Comparison of ENCODE assay signal across 15 cellular contexts in the genomic region with DNA sequence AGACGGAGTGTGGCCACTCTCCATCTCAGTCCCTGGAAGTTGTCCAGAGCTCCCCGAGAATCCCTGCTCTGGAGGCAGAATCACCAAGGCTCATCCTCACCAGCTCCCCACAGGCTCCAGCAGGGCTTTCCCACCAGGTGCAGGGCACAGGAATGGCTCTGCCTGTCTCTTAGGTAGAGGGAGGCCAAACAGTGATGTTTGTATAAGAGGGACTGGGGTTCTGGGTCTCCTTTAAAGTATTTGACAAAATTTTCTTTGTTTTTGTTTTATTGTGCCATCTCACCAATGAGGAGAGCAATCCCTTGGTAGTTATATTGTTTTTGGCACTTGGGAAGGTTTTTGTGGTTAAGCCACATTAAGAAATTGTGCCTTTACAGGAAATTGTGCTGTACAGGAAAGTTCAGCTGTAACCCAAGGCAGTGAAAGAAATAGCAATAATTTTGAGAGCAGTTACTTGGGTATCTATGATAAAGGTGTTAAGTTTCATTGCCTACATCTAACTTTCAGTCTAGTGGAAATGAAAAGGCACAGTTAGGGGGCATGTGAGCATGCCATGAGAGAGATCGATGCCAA.
A peak's percentile ranks its signal among the peaks of the same experiment; 100 is the strongest.
DNase-seq lines count a peak whose midpoint lies in the region; TF ChIP-seq lines count a peak whose summit lies in the region.
"Had no signal": no experiment of that assay in that cellular context is flagged by ENCODE, and none has a peak within 500 bp of the region (broad histone marks: within the 10 kb centered on the region; RNA-seq: fewer than 3 reads in every experiment).

No MANE protein-coding gene starts in this region.

- peaks cover 4% of the 10 kb centered on the region for H3K27me3 Mint-ChIP-seq in activated CD4-positive, alpha-beta memory T cell treated with anti-CD3 and anti-CD28 coated beads, Interleukin-2, amount 10 ng/mL, durations not matched to agents 7 days and 5 days
- H3K27me3 Mint-ChIP-seq in type B pancreatic cell, result peaks cover 9% of the 10 kb centered on the region

- H3K27ac ChIP-seq in stomach, result no peak overlapping the region

- H3K9me3 ChIP-seq in stomach, result no peaks in the 10 kb centered on the region

- peak overlapping the region; percentile 4 for H3K4me3 Mint-ChIP-seq in activated CD4-positive, alpha-beta memory T cell treated with anti-CD3 and anti-CD28 coated beads, Interleukin-2, amount 10 ng/mL, durations not matched to agents 7 days and 5 days
- H3K4me3 Mint-ChIP-seq in type B pancreatic cell, result no peak overlapping the region
- H3K4me3 Mint-ChIP-seq: stimulated activated naive B cell treated with anti-CD40 and anti-IgM and Interleukin-4, amounts not matched to agents 10 μg/mL and 1 μg/mL and 100 μg/mL, for 72 hours had no signal

- DNase-seq in AG20443 (ENCODE audit: low spot score) (peak; percentile 26), EL (peak; percentile 55), fibroblast of pulmonary artery (ENCODE audit: low read depth) (peak; percentile 58), stomach (no peak), ACHN (no peak), type B pancreatic cell (ENCODE audit: extremely low spot score, unreplicated experiment) (no peak), nucleus accumbens (lab: John Stamatoyannopoulos, UW) (no peak)
- DNase-seq in activated CD4-positive, alpha-beta memory T cell treated with anti-CD3 and anti-CD28 coated beads, Interleukin-2, amount 10 ng/mL, durations not matched to agents 7 days and 5 days, result no peak
- DNase-seq: activated CD4-positive, CD25-positive, alpha-beta regulatory T cell; amygdala; hypothalamus; NCI-H1694; NCI-H748 treated with DMSO at 0.1 percent for 48 hours; SIG-M5; stimulated activated naive B cell treated with anti-CD40 and anti-IgM and Interleukin-4, amounts not matched to agents 10 μg/mL and 1 μg/mL and 100 μg/mL, for 72 hours had no signal

- no peak for TF ChIP-seq POLR2A in stomach (IDR thresholded peaks at IDR 0.05)

- H3K4me1 Mint-ChIP-seq in activated CD4-positive, alpha-beta memory T cell treated with anti-CD3 and anti-CD28 coated beads, Interleukin-2, amount 10 ng/mL, durations not matched to agents 7 days and 5 days, result peaks cover 33% of the 10 kb centered on the region
- no peaks in the 10 kb centered on the region for H3K4me1 Mint-ChIP-seq in type B pancreatic cell (ENCODE audit: unreplicated experiment)

- H3K27me3 ChIP-seq in stomach, result no peaks in the 10 kb centered on the region

- H3K4me3 ChIP-seq in fibroblast of pulmonary artery (replicated peaks; ENCODE audit: low read depth, low read length), result no peak overlapping the region
- H3K4me3 ChIP-seq in stomach, result no peak overlapping the region

- in situ Hi-C loops in ACHN (cut with HindIII; ENCODE audit: low pct_ligation_motif_present, low pct_unique_long_range_greater_than_20kb, low sequenced_read_pairs), result no loop called here

- H3K9me3 Mint-ChIP-seq in activated CD4-positive, alpha-beta memory T cell treated with anti-CD3 and anti-CD28 coated beads, Interleukin-2, amount 10 ng/mL, durations not matched to agents 7 days and 5 days, result no peaks in the 10 kb centered on the region
- no peaks in the 10 kb centered on the region for H3K9me3 Mint-ChIP-seq in type B pancreatic cell
- H3K9me3 Mint-ChIP-seq: stimulated activated naive B cell treated with anti-CD40 and anti-IgM and Interleukin-4, amounts not matched to agents 10 μg/mL and 1 μg/mL and 100 μg/mL, for 72 hours had no signal

- H3K27ac Mint-ChIP-seq in activated CD4-positive, alpha-beta memory T cell treated with anti-CD3 and anti-CD28 coated beads, Interleukin-2, amount 10 ng/mL, durations not matched to agents 7 days and 5 days, result peak overlapping the region; percentile 72
- H3K27ac Mint-ChIP-seq in type B pancreatic cell, result no peak overlapping the region
- H3K27ac Mint-ChIP-seq: stimulated activated naive B cell treated with anti-CD40 and anti-IgM and Interleukin-4, amounts not matched to agents 10 μg/mL and 1 μg/mL and 100 μg/mL, for 72 hours had no signal

- TF ChIP-seq EP300 in stomach (IDR thresholded peaks at IDR 0.05), result no peak

- intact Hi-C loops in stomach (cut with DNase I; ENCODE audit: low total_unique reads), result no loop called here

- H3K36me3 Mint-ChIP-seq in activated CD4-positive, alpha-beta memory T cell treated with anti-CD3 and anti-CD28 coated beads, Interleukin-2, amount 10 ng/mL, durations not matched to agents 7 days and 5 days (ENCODE audit: low read depth), result no peaks in the 10 kb centered on the region
- no peaks in the 10 kb centered on the region for H3K36me3 Mint-ChIP-seq in type B pancreatic cell
- H3K36me3 Mint-ChIP-seq: stimulated activated naive B cell treated with anti-CD40 and anti-IgM and Interleukin-4, amounts not matched to agents 10 μg/mL and 1 μg/mL and 100 μg/mL, for 72 hours had no signal

- H3K4me1 ChIP-seq in stomach, result peaks cover 0 to 5% (median 3%) of the 10 kb centered on the region in 4 donors

- 57 to 74% (median 68%) methylated on average over 3 of the region's 3 CpGs for WGBS in stomach, 5 donors

- CTCF ChIA-PET in activated CD4-positive, alpha-beta memory T cell treated with anti-CD3 and anti-CD28 coated beads, Interleukin-2, amount 10 ng/mL, durations not matched to agents 7 days and 5 days (lab: Charles Lee), result interaction anchor here (1.0 to 20.2 kb wide), 7 partner anchors 12 to 54 kb away, joined by 3 to 355 read pairs (median 9); no protein-coding TSS in a partner anchor

- H3K36me3 ChIP-seq in stomach, result no peaks in the 10 kb centered on the region

- POLR2A ChIA-PET in activated CD4-positive, alpha-beta memory T cell treated with anti-CD3 and anti-CD28 coated beads, Interleukin-2, amount 10 ng/mL, durations not matched to agents 7 days and 5 days (lab: Charles Lee), result no interaction called here

- TF ChIP-seq CTCF in fibroblast of pulmonary artery (IDR thresholded peaks at IDR 0.05; ENCODE audit: low read length, missing control alignments) (no peak), stomach (IDR thresholded peaks at IDR 0.05) (no peak), type B pancreatic cell (conservative IDR thresholded peaks at IDR 0.05) (no peak)

Comparison
In these comparisons a context has a peak if more than half of its experiments do, and no peak if none do; other contexts are left out.
1. DNase-seq: peak in AG20443 (single experiment), EL (single experiment) and fibroblast of pulmonary artery (single experiment); none in activated CD4-positive, alpha-beta memory T cell treated with anti-CD3 and anti-CD28 coated beads, Interleukin-2, amount 10 ng/mL, durations not matched to agents 7 days and 5 days (single experiment), stomach (single experiment), ACHN (single experiment), type B pancreatic cell (single experiment) and nucleus accumbens (0 of 56).